24 cellular contexts compared by ENCODE assay signal in genomic region chr16:74811911-74812310, GRCh38. TPM values are rescaled to one million over a fixed set of nuclear protein-coding genes. Genes with fewer than 3 reads are reported as not detected.
"Had no signal": no experiment of that assay in that cellular context is flagged by ENCODE, and none has a peak within 500 bp of the region (broad histone marks: within the 10 kb centered on the region; RNA-seq: fewer than 3 reads in every experiment).

No MANE protein-coding gene starts in this region.

- H3K4me3 Mint-ChIP-seq: activated CD4-positive, alpha-beta T cell treated with anti-CD3 and anti-CD28 coated beads, Interleukin-2, amount 10 ng/mL, durations not matched to agents 7 days and 5 days; activated naive CD4-positive, alpha-beta T cell treated with anti-CD3 and anti-CD28 coated beads, Interleukin-2, amount 10 ng/mL, durations not matched to agents 7 days and 5 days; activated T-cell treated with anti-CD3 and anti-CD28 coated beads, Interleukin-2, amount 50 U/mL, for 4 hours; naive thymus-derived CD4-positive, alpha-beta T cell; neural progenitor cell; stimulated activated naive CD8-positive, alpha-beta T cell treated with anti-CD3 and anti-CD28 coated beads, Interleukin-15, amount 100 ng/mL, for 72 hours had no signal

- H3K36me3 Mint-ChIP-seq: activated naive CD4-positive, alpha-beta T cell treated with anti-CD3 and anti-CD28 coated beads, Interleukin-2, amount 10 ng/mL, durations not matched to agents 7 days and 5 days had no signal

- H3K27me3 Mint-ChIP-seq: activated CD4-positive, alpha-beta T cell treated with anti-CD3 and anti-CD28 coated beads, Interleukin-2, amount 10 ng/mL, durations not matched to agents 7 days and 5 days; stimulated activated naive CD8-positive, alpha-beta T cell treated with anti-CD3 and anti-CD28 coated beads, Interleukin-15, amount 100 ng/mL, for 72 hours had no signal

- H3K27me3 ChIP-seq: ascending aorta, foreskin keratinocyte, hepatocyte, neural progenitor cell, right lobe of liver, upper lobe of right lung had no signal

- H3K4me1 Mint-ChIP-seq: activated CD4-positive, alpha-beta T cell treated with anti-CD3 and anti-CD28 coated beads, Interleukin-2, amount 10 ng/mL, durations not matched to agents 7 days and 5 days; activated naive CD4-positive, alpha-beta T cell treated with anti-CD3 and anti-CD28 coated beads, Interleukin-2, amount 10 ng/mL, durations not matched to agents 7 days and 5 days had no signal

- H3K36me3 ChIP-seq: ascending aorta, neural progenitor cell, right lobe of liver, thoracic aorta, upper lobe of right lung had no signal

- H3K4me2 ChIP-seq: hepatocyte, smooth muscle cell had no signal

- H3K9ac ChIP-seq: neural progenitor cell had no signal

- H3K79me2 ChIP-seq: hepatocyte had no signal

- H3K27ac ChIP-seq: ascending aorta, foreskin keratinocyte, hepatocyte, neural progenitor cell, right lobe of liver, thoracic aorta, upper lobe of right lung had no signal

- H2AFZ ChIP-seq: hepatocyte, neural progenitor cell had no signal

- DNase-seq: activated CD4-positive, alpha-beta T cell treated with anti-CD3 and anti-CD28 coated beads, Interleukin-2, amount 10 ng/mL, durations not matched to agents 7 days and 5 days; activated CD8-positive, alpha-beta memory T cell treated with anti-CD3 and anti-CD28 coated beads, Interleukin-2, amount 50 U/mL, for 4 hours; activated naive CD4-positive, alpha-beta T cell treated with anti-CD3 and anti-CD28 coated beads, Interleukin-2, amount 10 ng/mL, durations not matched to agents 7 days and 5 days; activated T-cell treated with anti-CD3 and anti-CD28 coated beads, Interleukin-2, amount 50 U/mL, for 4 hours; cerebellar nuclear complex; cortex of kidney; effector CD8-positive, alpha-beta T cell; foreskin keratinocyte; naive thymus-derived CD4-positive, alpha-beta T cell; right lobe of liver; stimulated activated CD4-positive, alpha-beta T cell treated with anti-CD3 and anti-CD28 coated beads, Interleukin-4, amount 100 ng/mL, for 1 hour; stimulated activated naive CD8-positive, alpha-beta T cell treated with anti-CD3 and anti-CD28 coated beads, Interleukin-15, amount 100 ng/mL, for 72 hours; T-helper 1 cell; T1000; upper lobe of right lung had no signal

- H3K4me1 ChIP-seq: ascending aorta, foreskin keratinocyte, right lobe of liver had no signal

- H3K4me3 ChIP-seq: ascending aorta, hepatocyte, neural progenitor cell, right lobe of liver, smooth muscle cell, thoracic aorta, upper lobe of right lung had no signal

- H3K9me3 ChIP-seq: ascending aorta, right lobe of liver, thoracic aorta, upper lobe of right lung had no signal

- H3K27ac Mint-ChIP-seq: activated CD4-positive, alpha-beta T cell treated with anti-CD3 and anti-CD28 coated beads, Interleukin-2, amount 10 ng/mL, durations not matched to agents 7 days and 5 days; activated naive CD4-positive, alpha-beta T cell treated with anti-CD3 and anti-CD28 coated beads, Interleukin-2, amount 10 ng/mL, durations not matched to agents 7 days and 5 days; naive thymus-derived CD4-positive, alpha-beta T cell; neural progenitor cell; stimulated activated naive CD8-positive, alpha-beta T cell treated with anti-CD3 and anti-CD28 coated beads, Interleukin-15, amount 100 ng/mL, for 72 hours had no signal

RNA-seq across cellular contexts. Expression of gene FA2H, which starts 37.3 kb away (rescaled TPM):
- total RNA-seq: ascending aorta, endothelial cell of umbilical vein, lung microvascular endothelial cell, osteoblast, pulmonary artery endothelial cell, smooth muscle cell had no signal
- polyA plus RNA-seq: endothelial cell of umbilical vein; naive thymus-derived CD4-positive, alpha-beta T cell; smooth muscle cell had no signal
